2 cellular contexts compared by ENCODE assay signal in genomic region chr20:43894531-43894930, GRCh38.
TF ChIP-seq lines count a peak whose summit lies in the region.

No MANE protein-coding gene starts in this region.

TF ChIP-seq in IMR-90, 13 proteins besides CTCF, POLR2A, EP300 and RAD21:
- TF ChIP-seq USF2 (IDR thresholded peaks at IDR 0.05; ENCODE audit: low read depth, low read length) (no peak), NFE2L2 (IDR thresholded peaks at IDR 0.05; ENCODE audit: low read depth, low read length) (no peak), CEBPB (IDR thresholded peaks at IDR 0.05; ENCODE audit: low read depth, low read length) (no peak), MAFK (IDR thresholded peaks at IDR 0.05; ENCODE audit: low read depth, low read length) (no peak), MAZ (IDR thresholded peaks at IDR 0.05; ENCODE audit: borderline replicate concordance, low read depth, low read length) (no peak; the same call in 1 of the 2 replicates), FOS (IDR thresholded peaks at IDR 0.05; ENCODE audit: low read depth, low read length) (no peak), CHD1 (IDR thresholded peaks at IDR 0.05; ENCODE audit: low read depth, low read length) (no peak), SMC3 (IDR thresholded peaks at IDR 0.05; ENCODE audit: low read depth, low read length) (no peak), RFX5 (IDR thresholded peaks at IDR 0.05; ENCODE audit: low read depth, low read length) (no peak)

TF ChIP-seq in H1, 55 proteins besides CTCF, POLR2A, EP300 and RAD21:
- TF ChIP-seq CTBP2 (IDR thresholded peaks at IDR 0.05; ENCODE audit: borderline replicate concordance, insufficient read depth, insufficient read length, low read length) = peak; percentile 49
- TF ChIP-seq TBP (IDR thresholded peaks at IDR 0.05; ENCODE audit: low read depth, low read length) = no peak
- TF ChIP-seq JUN (IDR thresholded peaks at IDR 0.05; ENCODE audit: low read depth, low read length) = peak; percentile 69; the same call in 1 of the 2 replicates
- TF ChIP-seq TEAD4 (IDR thresholded peaks at IDR 0.05; ENCODE audit: low read depth, low read length) = peak; percentile 63
- peak; percentile 91 for TF ChIP-seq JUND (IDR thresholded peaks at IDR 0.05; ENCODE audit: low read length)
- TF ChIP-seq ATF2 (IDR thresholded peaks at IDR 0.05; ENCODE audit: low read length) = peak; percentile 78; the same call in 1 of the 2 replicates
